Comparison of ENCODE assay signal across 13 cellular contexts in genomic region chr11:34426766-34427170, GRCh38. TPM values are rescaled to one million over a fixed set of nuclear protein-coding genes. Genes with fewer than 3 reads are reported as not detected.
A peak's percentile ranks its signal among the peaks of the same experiment; 100 is the strongest.
DNase-seq lines count a peak whose midpoint lies in the region; ATAC-seq and TF ChIP-seq lines count a peak whose summit lies in the region.
"Had no signal": no experiment of that assay in that cellular context is flagged by ENCODE, and none has a peak within 500 bp of the region (broad histone marks: within the 10 kb centered on the region; RNA-seq: fewer than 3 reads in every experiment).

No MANE protein-coding gene starts in this region.

- POLR2A ChIA-PET in MCF 10A (lab: Yijun Ruan, JAX), result interaction anchor here (2.0 to 3.9 kb wide), 2 partner anchors 10 to 11 kb away, joined by 8 to 45 read pairs; partner anchors contain the start of gene CAT

- CTCF ChIA-PET in MCF 10A (lab: Yijun Ruan, JAX), result no interaction called here

- no peaks in the 10 kb centered on the region for H3K36me3 Mint-ChIP-seq in MCF 10A (ENCODE audit: insufficient read depth, unreplicated experiment)

- no TSS peak for BruUV-seq in MCF 10A (replicated peaks; lab: Mats Ljungman, UMichigan)

- TF ChIP-seq CTCF in MCF 10A (IDR thresholded peaks at IDR 0.05; ENCODE audit: unreplicated experiment) (no peak), breast epithelium (IDR thresholded peaks at IDR 0.05) (no peak), astrocyte of the spinal cord (IDR thresholded peaks at IDR 0.05; ENCODE audit: low read depth, low read length) (no peak), right lobe of liver (IDR thresholded peaks at IDR 0.05) (peak in 1 of 4 donors; percentile 9), uterus (IDR thresholded peaks at IDR 0.05) (no peak), GM13977 (IDR thresholded peaks at IDR 0.05; ENCODE audit: extremely low read depth, insufficient read depth, missing control alignments) (no peak)

- no peak for TF ChIP-seq POLR2A in breast epithelium (IDR thresholded peaks at IDR 0.05)
- TF ChIP-seq POLR2A in right lobe of liver (IDR thresholded peaks at IDR 0.05), result no peak
- no peak for TF ChIP-seq POLR2A in uterus (IDR thresholded peaks at IDR 0.05)

- H3K4me3 ChIP-seq in breast epithelium, result no peak overlapping the region
- no peak overlapping the region for H3K4me3 ChIP-seq in astrocyte of the spinal cord (ENCODE audit: low read depth, low read length)
- no peak overlapping the region for H3K4me3 ChIP-seq in right lobe of liver
- no peak overlapping the region for H3K4me3 ChIP-seq in uterus
- H3K4me3 ChIP-seq: colonic mucosa had no signal

- DNase-seq in MCF 10A (ENCODE audit: unreplicated experiment) (no peak), breast epithelium (ENCODE audit: low spot score in 2 of 2) (no peak), astrocyte of the spinal cord (ENCODE audit: low read depth, low spot score) (peak; percentile 57), right lobe of liver (no peak), uterus (peak; percentile 17 to 58), GM13977 (ENCODE audit: low spot score) (no peak), NCI-H748 treated with DMSO at 0.1 percent for 48 hours (lab: John Stamatoyannopoulos, UW) (no peak)
- DNase-seq in effector CD4-positive, alpha-beta T cell, result no peak
- DNase-seq: activated naive CD4-positive, alpha-beta T cell treated with Interleukin-2 at 50 U/mL for 16 hours; colonic mucosa; head of caudate nucleus; NCI-H1930 had no signal

- peaks cover 6% of the 10 kb centered on the region for H3K4me1 Mint-ChIP-seq in MCF 10A (ENCODE audit: insufficient read depth, unreplicated experiment)

- no peaks in the 10 kb centered on the region for H3K9me3 Mint-ChIP-seq in MCF 10A (ENCODE audit: unreplicated experiment)

- no peaks in the 10 kb centered on the region for H3K9me3 ChIP-seq in breast epithelium
- no peaks in the 10 kb centered on the region for H3K9me3 ChIP-seq in right lobe of liver
- H3K9me3 ChIP-seq in uterus, result no peaks in the 10 kb centered on the region
- H3K9me3 ChIP-seq: colonic mucosa had no signal

- peak overlapping the region; percentile 2 for H3K4me3 Mint-ChIP-seq in MCF 10A (ENCODE audit: unreplicated experiment)

- ATAC-seq in right lobe of liver, result peak; percentile 34 to 71 (median 54)

- WGBS in right lobe of liver (ENCODE audit: insufficient coverage, low coverage, low lambda C conversion rate, missing lambda C conversion rate), result 24% methylated on average over 3 of the region's 3 CpGs

- H3K36me3 ChIP-seq in breast epithelium (no peaks in the 10 kb centered on the region), right lobe of liver (no peaks in the 10 kb centered on the region), uterus (no peaks in the 10 kb centered on the region)
- H3K36me3 ChIP-seq: colonic mucosa had no signal

- H3K27ac ChIP-seq in breast epithelium (peak overlapping the region in 1 of 2 donors; percentile 25), right lobe of liver (peak overlapping the region in 2 of 3 donors; percentile 46 to 64), uterus (peak overlapping the region; percentile 58 to 69)
- H3K27ac ChIP-seq: colonic mucosa had no signal

- no peak overlapping the region for H3K27ac Mint-ChIP-seq in MCF 10A (ENCODE audit: low read depth, unreplicated experiment)
- H3K27ac Mint-ChIP-seq: progenitor cell of endocrine pancreas had no signal

- peaks cover 0 to 5% of the 10 kb centered on the region in 2 donors for H3K4me1 ChIP-seq in breast epithelium
- peaks cover 0 to 26% (median 12%) of the 10 kb centered on the region in 4 donors for H3K4me1 ChIP-seq in right lobe of liver
- H3K4me1 ChIP-seq in uterus, result peaks cover 0 to 14% of the 10 kb centered on the region in 2 donors
- H3K4me1 ChIP-seq: colonic mucosa had no signal

- H3K27me3 ChIP-seq in breast epithelium (no peaks in the 10 kb centered on the region), right lobe of liver (no peaks in the 10 kb centered on the region), uterus (no peaks in the 10 kb centered on the region)
- H3K27me3 ChIP-seq: colonic mucosa had no signal

- no peaks in the 10 kb centered on the region for H3K27me3 Mint-ChIP-seq in MCF 10A (ENCODE audit: insufficient read depth, unreplicated experiment)

- intact Hi-C loops in MCF 10A (cut with micrococcal nuclease) (loop anchor here (5.0 kb wide), 1 partner anchor 54 kb away; no protein-coding TSS in a partner anchor), breast epithelium (cut with DNase I; ENCODE audit: low total_unique reads) (no loop called here), right lobe of liver (cut with DNase I) (no loop called here), uterus (cut with DNase I; ENCODE audit: low total_unique reads) (no loop called here)

- in situ Hi-C loops in astrocyte of the spinal cord (cut with HindIII; ENCODE audit: low sequenced_read_pairs) (no loop called here), GM13977 (cut with MboI; ENCODE audit: low pct_unique_long_range_greater_than_20kb, low sequenced_read_pairs, unreplicated experiment) (no loop called here)

RNA-seq across cellular contexts. Expression of gene CAT, which starts 12.0 kb away (rescaled TPM):
- 9.5 and 12.1 TPM in 2 replicates for total RNA-seq in MCF 10A (2022)
- 100 to 1,000 TPM; 177 to 469 (median 190) TPM for total RNA-seq in breast epithelium
- 100 to 1,000 TPM; 212 to 450 (median 330) TPM for total RNA-seq in right lobe of liver
- 100 to 1,000 TPM in 3 of 4 donors, 10 to 100 TPM in 1; 83.0 to 120 (median 107) TPM for total RNA-seq in uterus

Comparison
In these comparisons a context has a peak if more than half of its experiments do, and no peak if none do; other contexts are left out.
1. DNase-seq: peak in astrocyte of the spinal cord (single experiment) and uterus (2 of 2); none in MCF 10A (single experiment), breast epithelium (0 of 2), right lobe of liver (0 of 3), effector CD4-positive, alpha-beta T cell (single experiment), GM13977 (single experiment) and NCI-H748 treated with DMSO at 0.1 percent for 48 hours (single experiment).